Comparison of ENCODE assay signal across 13 cellular contexts in genomic region chr17:40306395-40306794, GRCh38. TPM values are rescaled to one million over a fixed set of nuclear protein-coding genes. Genes with fewer than 3 reads are reported as not detected.
DNase-seq lines count a peak whose midpoint lies in the region; ATAC-seq and TF ChIP-seq lines count a peak whose summit lies in the region.
"Had no signal": no experiment of that assay in that cellular context is flagged by ENCODE, and none has a peak within 500 bp of the region (broad histone marks: within the 10 kb centered on the region; RNA-seq: fewer than 3 reads in every experiment).

No MANE protein-coding gene starts in this region.

- in situ Hi-C loops in HAP-1 (cut with MboI; ENCODE audit: low sequenced_read_pairs): no loop called here

- H3K4me1 ChIP-seq in right atrium auricular region (peaks cover 8 to 74% of the 10 kb centered on the region in 2 donors), mucosa of rectum (ENCODE audit: control insufficient read depth in 2 of 2, insufficient read depth in 2 of 2, low read length in 2 of 2) (peaks cover 52 to 59% of the 10 kb centered on the region in 2 donors), vagina (peaks cover 79% of the 10 kb centered on the region), HAP-1 (peaks cover 8% of the 10 kb centered on the region)

- H3K4me1 Mint-ChIP-seq in activated naive CD8-positive, alpha-beta T cell treated with anti-CD3 and anti-CD28 coated beads, Interleukin-2, amount 50 U/mL, for 24 hours: peaks cover 26% of the 10 kb centered on the region

- H3K9me3 ChIP-seq in right atrium auricular region (no peaks in the 10 kb centered on the region), mucosa of rectum (ENCODE audit: control insufficient read depth in 2 of 2, low read length in 2 of 2) (no peaks in the 10 kb centered on the region), vagina (no peaks in the 10 kb centered on the region), HAP-1 (no peaks in the 10 kb centered on the region)

- no peaks in the 10 kb centered on the region for H3K36me3 ChIP-seq in right atrium auricular region
- no peaks in the 10 kb centered on the region for H3K36me3 ChIP-seq in mucosa of rectum (ENCODE audit: control insufficient read depth in 2 of 2, insufficient read depth in 2 of 2, low read length in 2 of 2)
- H3K36me3 ChIP-seq in vagina: no peaks in the 10 kb centered on the region
- H3K36me3 ChIP-seq in HAP-1 (replicated peaks): peaks cover 29% of the 10 kb centered on the region

- H3K9ac ChIP-seq in mucosa of rectum (ENCODE audit: low read depth in 1 of 2, low read length in 2 of 2): no peak overlapping the region

- H3K27ac ChIP-seq in right atrium auricular region (peak overlapping the region; percentile 9 to 59), mucosa of rectum (ENCODE audit: low read depth in 2 of 2, low read length in 2 of 2) (peak overlapping the region; percentile 58 to 74), vagina (peak overlapping the region; percentile 88)

- TF ChIP-seq CTCF in right atrium auricular region (IDR thresholded peaks at IDR 0.05) (no peak), vagina (IDR thresholded peaks at IDR 0.05) (no peak)

- peak overlapping the region; percentile 16 for H3K27ac Mint-ChIP-seq in activated naive CD8-positive, alpha-beta T cell treated with anti-CD3 and anti-CD28 coated beads, Interleukin-2, amount 50 U/mL, for 24 hours

- no peaks in the 10 kb centered on the region for H3K27me3 Mint-ChIP-seq in activated naive CD8-positive, alpha-beta T cell treated with anti-CD3 and anti-CD28 coated beads, Interleukin-2, amount 50 U/mL, for 24 hours

- no peak for TF ChIP-seq POLR2A in vagina (IDR thresholded peaks at IDR 0.05)

- no peak for DNase-seq in right atrium auricular region (ENCODE audit: low spot score)
- no peak for DNase-seq in left ventricle myocardium superior
- DNase-seq in activated naive CD8-positive, alpha-beta T cell treated with anti-CD3 and anti-CD28 coated beads, Interleukin-2, amount 50 U/mL, for 24 hours: no peak
- DNase-seq in vagina (ENCODE audit: extremely low spot score in 2 of 2): no peak
- no peak for DNase-seq in LoVo (ENCODE audit: low spot score)
- no peak for DNase-seq in HAP-1 (ENCODE audit: low spot score in 2 of 2)
- DNase-seq: activated CD4-positive, alpha-beta T cell treated with anti-CD3 and anti-CD28 coated beads for 48 hours; activated naive CD4-positive, alpha-beta T cell treated with anti-CD3 and anti-CD28 coated beads, Interleukin-2, amount 50 U/mL, for 16 hours; dorsolateral prefrontal cortex had no signal

- ATAC-seq in left ventricle myocardium superior: no peak
- ATAC-seq in activated naive CD8-positive, alpha-beta T cell treated with anti-CD3 and anti-CD28 coated beads, Interleukin-2, amount 50 U/mL, for 24 hours: no peak
- no peak for ATAC-seq in GM19455 (IDR thresholded peaks at IDR 0.05; ENCODE audit: unreplicated experiment)
- ATAC-seq: HCT116 had no signal

- peaks cover 32% of the 10 kb centered on the region for H3K36me3 Mint-ChIP-seq in activated naive CD8-positive, alpha-beta T cell treated with anti-CD3 and anti-CD28 coated beads, Interleukin-2, amount 50 U/mL, for 24 hours (ENCODE audit: low read depth)

- intact Hi-C loops in left ventricle myocardium superior (cut with micrococcal nuclease) (no loop called here), vagina (cut with DNase I) (loop anchor here (10.0 kb wide), 1 partner anchor 138 kb away; the partner anchor contains the start of gene IGFBP4)

- H3K4me3 Mint-ChIP-seq in activated naive CD8-positive, alpha-beta T cell treated with anti-CD3 and anti-CD28 coated beads, Interleukin-2, amount 50 U/mL, for 24 hours: no peak overlapping the region

- no peaks in the 10 kb centered on the region for H3K9me3 Mint-ChIP-seq in activated naive CD8-positive, alpha-beta T cell treated with anti-CD3 and anti-CD28 coated beads, Interleukin-2, amount 50 U/mL, for 24 hours

- H3K4me3 ChIP-seq in right atrium auricular region: no peak overlapping the region
- H3K4me3 ChIP-seq in mucosa of rectum (ENCODE audit: low read length in 2 of 2): no peak overlapping the region
- no peak overlapping the region for H3K4me3 ChIP-seq in vagina
- H3K4me3 ChIP-seq in HAP-1: no peak overlapping the region
- H3K4me3 ChIP-seq: dorsolateral prefrontal cortex had no signal

- no peaks in the 10 kb centered on the region for H3K27me3 ChIP-seq in right atrium auricular region
- H3K27me3 ChIP-seq in mucosa of rectum (ENCODE audit: control insufficient read depth in 2 of 2, insufficient read depth in 2 of 2, low read length in 2 of 2): no peaks in the 10 kb centered on the region
- H3K27me3 ChIP-seq in vagina: no peaks in the 10 kb centered on the region
- H3K27me3 ChIP-seq in HAP-1 (ENCODE audit: low read depth): no peaks in the 10 kb centered on the region
- H3K27me3 ChIP-seq: dorsolateral prefrontal cortex had no signal

RNA-seq across cellular contexts. Expression of gene RARA, which starts 2.6 kb away (rescaled TPM):
- 10 to 100 TPM; 28.5 to 51.7 TPM for total RNA-seq in right atrium auricular region
- total RNA-seq in left ventricle myocardium superior: 18.6 TPM
- total RNA-seq in vagina: 58.9 TPM

RNA-seq across cellular contexts. Expression of gene CDC6, which starts 18.7 kb away (rescaled TPM):
- 1 to 10 TPM in 1 of 2 donors, under 1 TPM in 1; 0.44 to 1.0 TPM for total RNA-seq in right atrium auricular region
- total RNA-seq in left ventricle myocardium superior: 0.99 TPM
- total RNA-seq in vagina: 3.7 TPM

RNA-seq across cellular contexts. Expression of gene GJD3, which starts 58.1 kb away (rescaled TPM):
- 1 to 10 TPM in 1 of 2 donors, not detected in 1; 1.6 TPM for total RNA-seq in right atrium auricular region
- total RNA-seq in left ventricle myocardium superior: 1.2 TPM
- 12.0 TPM for total RNA-seq in vagina
- total RNA-seq: LHCN-M2 had no signal

Comparison
In these comparisons a context has a peak if more than half of its experiments do, and no peak if none do; other contexts are left out.
1. H3K27ac ChIP-seq: peak in every context shown above with its lines; median percentile 88 in vagina; 66 in mucosa of rectum; 34 in right atrium auricular region.